In genomic region chr3:132253262-132253878, GRCh38 we compare ENCODE assay signal across 8 cellular contexts.
DNase-seq lines count a peak whose midpoint lies in the region; ATAC-seq and TF ChIP-seq lines count a peak whose summit lies in the region.

No MANE protein-coding gene starts in this region.

- 0 out of 3 replicates have a peak, but pooled peaks have one; percentile 33 for ATAC-seq in RWPE2 (ENCODE audit: low read depth)
- peak; percentile 45 for ATAC-seq in omental fat pad (ENCODE audit: low FRiP score)
- no peak for ATAC-seq in HG03565 (IDR thresholded peaks at IDR 0.05; ENCODE audit: unreplicated experiment)
- no peak for ATAC-seq in GM18511 (IDR thresholded peaks at IDR 0.05; ENCODE audit: unreplicated experiment)

- CTCF ChIA-PET in AG04450 (lab: Charles Lee), result interaction anchor here (1.0 to 7.1 kb wide), 4 partner anchors 89 to 145 kb away, joined by 3 to 128 read pairs (median 12); no protein-coding TSS in a partner anchor

- DNase-seq in AG04450 (ENCODE audit: low read depth, low spot score) (peak; percentile 41), GM04504 (ENCODE audit: low read depth) (peak; percentile 24), HuH-7.5 (ENCODE audit: low spot score) (peak; percentile 24), RWPE2 (ENCODE audit: low spot score) (no peak), fibroblast of gingiva (ENCODE audit: low read depth) (peak; percentile 60), omental fat pad (ENCODE audit: low spot score) (no peak)

- peaks cover 9% of the 10 kb centered on the region for H3K4me1 ChIP-seq in RWPE2 (ENCODE audit: insufficient read depth, poor library complexity, severe bottlenecking)

- no peaks in the 10 kb centered on the region for H3K36me3 ChIP-seq in RWPE2 (ENCODE audit: low read depth)

- peak; percentile 91 for TF ChIP-seq CTCF in AG04450 (IDR thresholded peaks at IDR 0.05; ENCODE audit: low read depth, low read length)
- TF ChIP-seq CTCF in RWPE2 (IDR thresholded peaks at IDR 0.05; ENCODE audit: poor library complexity, severe bottlenecking), result peak; percentile 86
- no peak for TF ChIP-seq CTCF in omental fat pad (IDR thresholded peaks at IDR 0.05)

- H3K9me3 ChIP-seq in AG04450 (ENCODE audit: control insufficient read depth, insufficient read depth, low read length), result no peaks in the 10 kb centered on the region
- H3K9me3 ChIP-seq in RWPE2 (ENCODE audit: severe bottlenecking), result no peaks in the 10 kb centered on the region

- POLR2A ChIA-PET in AG04450 (lab: Yijun Ruan, JAX), result no interaction called here

- H3K27ac ChIP-seq in AG04450 (ENCODE audit: low read depth, low read length) (no peak overlapping the region), RWPE2 (ENCODE audit: poor library complexity, severe bottlenecking) (no peak overlapping the region)

- H3K27me3 ChIP-seq in AG04450 (ENCODE audit: control insufficient read depth, insufficient read depth, low read length), result peaks cover 2% of the 10 kb centered on the region
- no peaks in the 10 kb centered on the region for H3K27me3 ChIP-seq in RWPE2 (ENCODE audit: insufficient read depth, poor library complexity, severe bottlenecking)

- H3K4me3 ChIP-seq in AG04450 (ENCODE audit: low read depth, low read length) (no peak overlapping the region), RWPE2 (ENCODE audit: severe bottlenecking) (no peak overlapping the region)

Comparison
In these comparisons a context has a peak if more than half of its experiments do, and no peak if none do; other contexts are left out.
1. DNase-seq: peak in AG04450 (single experiment), GM04504 (single experiment), HuH-7.5 (single experiment) and fibroblast of gingiva (single experiment); none in RWPE2 (single experiment) and omental fat pad (single experiment).
2. CTCF ChIP-seq: peak in AG04450 (single experiment) and RWPE2 (single experiment); none in omental fat pad (0 of 3).
3. ATAC-seq: peak in RWPE2 (single experiment) and omental fat pad (single experiment); none in HG03565 (single experiment) and GM18511 (single experiment).